In the genomic region with DNA sequence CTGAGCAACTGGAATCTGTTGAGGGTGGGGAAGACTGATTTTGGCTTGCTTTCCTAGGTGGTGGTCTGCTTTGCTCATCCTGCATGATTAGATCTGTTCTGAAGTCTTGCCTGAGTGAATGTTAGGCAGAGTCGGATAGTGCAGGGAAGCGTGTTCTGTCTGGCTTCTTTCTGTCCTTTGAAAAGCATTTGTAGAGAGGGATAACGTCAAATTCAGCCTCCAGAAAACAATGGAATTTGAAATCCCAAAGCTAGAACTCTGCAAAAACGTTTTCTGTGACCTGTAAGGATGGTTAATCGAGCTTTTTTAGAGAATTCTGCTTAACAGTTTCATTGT, we compare ENCODE assay signal across 8 cellular contexts. TPM values are rescaled to one million over a fixed set of nuclear protein-coding genes. Genes with fewer than 3 reads are reported as not detected.
A peak's percentile ranks its signal among the peaks of the same experiment; 100 is the strongest.
DNase-seq lines count a peak whose midpoint lies in the region; ATAC-seq and TF ChIP-seq lines count a peak whose summit lies in the region.

No MANE protein-coding gene starts in this region.

- no peaks in the 10 kb centered on the region for H3K9me3 ChIP-seq in iPS-18a (ENCODE audit: control insufficient read depth, low read depth, low read length)

- no peaks in the 10 kb centered on the region for H3K36me3 ChIP-seq in iPS-18a (ENCODE audit: control insufficient read depth, low read depth, low read length)

- H3K4me3 ChIP-seq in iPS-18a (ENCODE audit: low read length), result peak overlapping the region; percentile 95

- H3K4me1 ChIP-seq in iPS-18a (ENCODE audit: control insufficient read depth, low read depth, low read length), result peaks cover 24% of the 10 kb centered on the region

- DNase-seq in HEK293T (ENCODE audit: extremely low spot score), result peak; percentile 16
- no peak for DNase-seq in activated T-helper 2 cell treated with anti-CD3 and anti-CD28 coated beads, Interferon-gamma antibody, Interleukin-2, Interleukin-4, amounts not matched to agents 10 μg/mL and 5 μg/mL and 100 μg/mL, durations not matched to agents 14 hours and 24 hours and 36 hours (ENCODE audit: low spot score)
- DNase-seq in stimulated activated effector memory CD8-positive, alpha-beta T cell treated with anti-CD3 and anti-CD28 coated beads, Interleukin-12 subunit alpha, Interleukin-12 subunit beta, amount 100 ng/mL, for 72 hours (ENCODE audit: low spot score in 2 of 2), result no peak
- DNase-seq in GM19238 (ENCODE audit: insufficient read length, low spot score), result no peak
- DNase-seq in NCI-H446 treated with DMSO at 0.1 percent for 48 hours (lab: John Stamatoyannopoulos, UW), result no peak
- DNase-seq in NCI-H1105 treated with DMSO at 0.1 percent for 48 hours (lab: John Stamatoyannopoulos, UW), result no peak

- H3K27ac Mint-ChIP-seq in activated T-helper 2 cell treated with anti-CD3 and anti-CD28 coated beads, Interferon-gamma antibody, Interleukin-2, Interleukin-4, amounts not matched to agents 10 μg/mL and 5 μg/mL and 100 μg/mL, durations not matched to agents 14 hours and 24 hours and 36 hours, result no peak overlapping the region
- H3K27ac Mint-ChIP-seq in stimulated activated effector memory CD8-positive, alpha-beta T cell treated with anti-CD3 and anti-CD28 coated beads, Interleukin-12 subunit alpha, Interleukin-12 subunit beta, amount 100 ng/mL, for 72 hours, result peak overlapping the region; percentile 81

- POLR2A ChIA-PET in HEK293T (lab: Yijun Ruan, JAX), result interaction anchor here (1.1 to 5.1 kb wide), 4 partner anchors 18 to 94 kb away, joined by 3 to 51 read pairs (median 13); no protein-coding TSS in a partner anchor

- peaks cover 14% of the 10 kb centered on the region for H3K4me1 Mint-ChIP-seq in activated T-helper 2 cell treated with anti-CD3 and anti-CD28 coated beads, Interferon-gamma antibody, Interleukin-2, Interleukin-4, amounts not matched to agents 10 μg/mL and 5 μg/mL and 100 μg/mL, durations not matched to agents 14 hours and 24 hours and 36 hours (ENCODE audit: low read depth)
- H3K4me1 Mint-ChIP-seq in stimulated activated effector memory CD8-positive, alpha-beta T cell treated with anti-CD3 and anti-CD28 coated beads, Interleukin-12 subunit alpha, Interleukin-12 subunit beta, amount 100 ng/mL, for 72 hours, result peaks cover 16% of the 10 kb centered on the region

- peaks cover 12% of the 10 kb centered on the region for H3K27me3 ChIP-seq in iPS-18a (ENCODE audit: control insufficient read depth, insufficient read depth, low read length)

- no peaks in the 10 kb centered on the region for H3K9me3 Mint-ChIP-seq in activated T-helper 2 cell treated with anti-CD3 and anti-CD28 coated beads, Interferon-gamma antibody, Interleukin-2, Interleukin-4, amounts not matched to agents 10 μg/mL and 5 μg/mL and 100 μg/mL, durations not matched to agents 14 hours and 24 hours and 36 hours
- H3K9me3 Mint-ChIP-seq in stimulated activated effector memory CD8-positive, alpha-beta T cell treated with anti-CD3 and anti-CD28 coated beads, Interleukin-12 subunit alpha, Interleukin-12 subunit beta, amount 100 ng/mL, for 72 hours, result no peaks in the 10 kb centered on the region

- no peak overlapping the region for H3K27ac ChIP-seq in iPS-18a (ENCODE audit: low read length)

- no peak for ATAC-seq in stimulated activated effector memory CD8-positive, alpha-beta T cell treated with anti-CD3 and anti-CD28 coated beads, Interleukin-12 subunit alpha, Interleukin-12 subunit beta, amount 100 ng/mL, for 72 hours
- no peak for ATAC-seq in HG02973 (IDR thresholded peaks at IDR 0.05; ENCODE audit: unreplicated experiment)

- peak overlapping the region; percentile 91 for H3K4me3 Mint-ChIP-seq in activated T-helper 2 cell treated with anti-CD3 and anti-CD28 coated beads, Interferon-gamma antibody, Interleukin-2, Interleukin-4, amounts not matched to agents 10 μg/mL and 5 μg/mL and 100 μg/mL, durations not matched to agents 14 hours and 24 hours and 36 hours (ENCODE audit: low read depth)
- peak overlapping the region; percentile 92 for H3K4me3 Mint-ChIP-seq in stimulated activated effector memory CD8-positive, alpha-beta T cell treated with anti-CD3 and anti-CD28 coated beads, Interleukin-12 subunit alpha, Interleukin-12 subunit beta, amount 100 ng/mL, for 72 hours

- H3K27me3 Mint-ChIP-seq in activated T-helper 2 cell treated with anti-CD3 and anti-CD28 coated beads, Interferon-gamma antibody, Interleukin-2, Interleukin-4, amounts not matched to agents 10 μg/mL and 5 μg/mL and 100 μg/mL, durations not matched to agents 14 hours and 24 hours and 36 hours (ENCODE audit: low read depth), result peaks cover 48% of the 10 kb centered on the region

- CTCF ChIA-PET in HEK293T (lab: Yijun Ruan, JAX), result interaction anchor here (0.6 to 1.4 kb wide), 5 partner anchors 102 to 1145 kb away, joined by 3 to 7 read pairs (median 3); no protein-coding TSS in a partner anchor

- intact Hi-C loops in activated T-helper 2 cell treated with anti-CD3 and anti-CD28 coated beads, Interferon-gamma antibody, Interleukin-2, Interleukin-4, amounts not matched to agents 10 μg/mL and 5 μg/mL and 100 μg/mL, durations not matched to agents 14 hours and 24 hours and 36 hours (cut with micrococcal nuclease), result loop anchor here (5.0 to 10.0 kb wide), 2 partner anchors 35 to 303 kb away; no protein-coding TSS in a partner anchor

- peak overlapping the region; percentile 50 for H3K9ac ChIP-seq in iPS-18a (ENCODE audit: low read length)

- no peaks in the 10 kb centered on the region for H3K36me3 Mint-ChIP-seq in activated T-helper 2 cell treated with anti-CD3 and anti-CD28 coated beads, Interferon-gamma antibody, Interleukin-2, Interleukin-4, amounts not matched to agents 10 μg/mL and 5 μg/mL and 100 μg/mL, durations not matched to agents 14 hours and 24 hours and 36 hours (ENCODE audit: low read depth)
- H3K36me3 Mint-ChIP-seq in stimulated activated effector memory CD8-positive, alpha-beta T cell treated with anti-CD3 and anti-CD28 coated beads, Interleukin-12 subunit alpha, Interleukin-12 subunit beta, amount 100 ng/mL, for 72 hours, result no peaks in the 10 kb centered on the region

TF ChIP-seq in HEK293T, 16 proteins besides CTCF, POLR2A, EP300 and RAD21:
- TF ChIP-seq TARDBP (IDR thresholded peaks at IDR 0.05) (no peak), HDGF (IDR thresholded peaks at IDR 0.05; ENCODE audit: borderline replicate concordance) (no peak), ARNT (IDR thresholded peaks at IDR 0.05) (no peak), SP1 (IDR thresholded peaks at IDR 0.05) (no peak), FOXK2 (IDR thresholded peaks at IDR 0.05) (no peak), L3MBTL2 (conservative IDR thresholded peaks at IDR 0.05) (no peak), LEF1 (IDR thresholded peaks at IDR 0.05; ENCODE audit: borderline replicate concordance) (no peak), CTBP1 (IDR thresholded peaks at IDR 0.05; ENCODE audit: borderline replicate concordance) (no peak), ZNF384 (IDR thresholded peaks at IDR 0.05) (no peak), FOXM1 (IDR thresholded peaks at IDR 0.05; ENCODE audit: borderline replicate concordance) (no peak), NFRKB (IDR thresholded peaks at IDR 0.05) (no peak), SUZ12 (IDR thresholded peaks at IDR 0.05) (no peak), BHLHE40 (IDR thresholded peaks at IDR 0.05; ENCODE audit: borderline replicate concordance) (no peak)
- TF ChIP-seq, protein P1, sequence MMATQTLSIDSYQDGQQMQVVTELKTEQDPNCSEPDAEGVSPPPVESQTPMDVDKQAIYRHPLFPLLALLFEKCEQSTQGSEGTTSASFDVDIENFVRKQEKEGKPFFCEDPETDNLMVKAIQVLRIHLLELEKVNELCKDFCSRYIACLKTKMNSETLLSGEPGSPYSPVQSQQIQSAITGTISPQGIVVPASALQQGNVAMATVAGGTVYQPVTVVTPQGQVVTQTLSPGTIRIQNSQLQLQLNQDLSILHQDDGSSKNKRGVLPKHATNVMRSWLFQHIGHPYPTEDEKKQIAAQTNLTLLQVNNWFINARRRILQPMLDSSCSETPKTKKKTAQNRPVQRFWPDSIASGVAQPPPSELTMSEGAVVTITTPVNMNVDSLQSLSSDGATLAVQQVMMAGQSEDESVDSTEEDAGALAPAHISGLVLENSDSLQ (IDR thresholded peaks at IDR 0.05), result no peak

RNA-seq across cellular contexts. Expression of gene GLCE, which starts 1.4 kb away (rescaled TPM):
- 2.4 and 2.5 TPM in 2 replicates for total RNA-seq in activated T-helper 2 cell treated with anti-CD3 and anti-CD28 coated beads, Interferon-gamma antibody, Interleukin-2, Interleukin-4, amounts not matched to agents 10 μg/mL and 5 μg/mL and 100 μg/mL, durations not matched to agents 14 hours and 24 hours and 36 hours
